ENCODE assay signal across 20 cellular contexts in genomic region chr11:124923296-124923695, GRCh38. TPM values are rescaled to one million over a fixed set of nuclear protein-coding genes. Genes with fewer than 3 reads are reported as not detected.
DNase-seq lines count a peak whose midpoint lies in the region; ATAC-seq and TF ChIP-seq lines count a peak whose summit lies in the region.
"Had no signal": no experiment of that assay in that cellular context is flagged by ENCODE, and none has a peak within 500 bp of the region (broad histone marks: within the 10 kb centered on the region; RNA-seq: fewer than 3 reads in every experiment).

No MANE protein-coding gene starts in this region.

- peaks cover 20% of the 10 kb centered on the region for H3K4me1 Mint-ChIP-seq in activated CD4-positive, alpha-beta T cell treated with anti-CD3 and anti-CD28 coated beads for 36 hours
- H3K4me1 Mint-ChIP-seq in CD4-positive, alpha-beta T cell (ENCODE audit: low read depth), result peaks cover 42% of the 10 kb centered on the region
- peaks cover 13% of the 10 kb centered on the region for H3K4me1 Mint-ChIP-seq in activated CD8-positive, alpha-beta T cell treated with anti-CD3 and anti-CD28 coated beads for 36 hours (ENCODE audit: low read depth)

- H3K4me3 Mint-ChIP-seq in activated CD4-positive, alpha-beta T cell treated with anti-CD3 and anti-CD28 coated beads for 36 hours, result no peak overlapping the region
- peak overlapping the region; percentile 40 for H3K4me3 Mint-ChIP-seq in CD4-positive, alpha-beta T cell
- H3K4me3 Mint-ChIP-seq in activated CD8-positive, alpha-beta T cell treated with anti-CD3 and anti-CD28 coated beads for 36 hours, result no peak overlapping the region

- POLR2A ChIA-PET in activated CD4-positive, alpha-beta T cell treated with anti-CD3 and anti-CD28 coated beads for 36 hours (lab: Charles Lee), result no interaction called here
- POLR2A ChIA-PET in CD4-positive, alpha-beta T cell (lab: Charles Lee), result interaction anchor here (2.1 to 3.9 kb wide), 2 partner anchors 31 to 47 kb away, joined by 8 to 21 read pairs; partner anchors contain the start of gene CCDC15
- POLR2A ChIA-PET in activated CD8-positive, alpha-beta T cell treated with anti-CD3 and anti-CD28 coated beads for 36 hours (lab: Charles Lee), result interaction anchor here (1.1 to 2.1 kb wide), 2 partner anchors 13 to 30 kb away, joined by 3 to 9 read pairs; partner anchors contain the start of gene CCDC15

- no peak overlapping the region for H3K27ac Mint-ChIP-seq in activated CD4-positive, alpha-beta T cell treated with anti-CD3 and anti-CD28 coated beads for 36 hours
- H3K27ac Mint-ChIP-seq in CD4-positive, alpha-beta T cell, result peak overlapping the region; percentile 3
- no peak overlapping the region for H3K27ac Mint-ChIP-seq in activated CD8-positive, alpha-beta T cell treated with anti-CD3 and anti-CD28 coated beads for 36 hours

- intact Hi-C loops in activated CD4-positive, alpha-beta T cell treated with anti-CD3 and anti-CD28 coated beads for 36 hours (cut with DNase I, micrococcal nuclease), result no loop called here
- intact Hi-C loops in CD4-positive, alpha-beta T cell (cut with DNase I, micrococcal nuclease), result loop anchor here in 1 of 2 experiments (5.0 kb wide), 1 partner anchor 46 kb away; no protein-coding TSS in a partner anchor
- intact Hi-C loops in activated CD8-positive, alpha-beta T cell treated with anti-CD3 and anti-CD28 coated beads for 36 hours (cut with micrococcal nuclease), result no loop called here

- no peaks in the 10 kb centered on the region for H3K36me3 Mint-ChIP-seq in activated CD4-positive, alpha-beta T cell treated with anti-CD3 and anti-CD28 coated beads for 36 hours (ENCODE audit: low read depth)
- H3K36me3 Mint-ChIP-seq in CD4-positive, alpha-beta T cell (ENCODE audit: low read depth), result no peaks in the 10 kb centered on the region
- no peaks in the 10 kb centered on the region for H3K36me3 Mint-ChIP-seq in activated CD8-positive, alpha-beta T cell treated with anti-CD3 and anti-CD28 coated beads for 36 hours (ENCODE audit: low read depth)

- CTCF ChIA-PET in activated CD4-positive, alpha-beta T cell treated with anti-CD3 and anti-CD28 coated beads for 36 hours (lab: Charles Lee), result no interaction called here
- CTCF ChIA-PET in CD4-positive, alpha-beta T cell (lab: Charles Lee), result interaction anchor here (2.1 kb wide), 1 partner anchor 47 kb away, joined by 5 read pairs; no protein-coding TSS in a partner anchor
- CTCF ChIA-PET in activated CD8-positive, alpha-beta T cell treated with anti-CD3 and anti-CD28 coated beads for 36 hours (lab: Charles Lee), result interaction anchor here (3.4 kb wide), 1 partner anchor 47 kb away, joined by 13 read pairs; no protein-coding TSS in a partner anchor

- H3K9me3 Mint-ChIP-seq in activated CD4-positive, alpha-beta T cell treated with anti-CD3 and anti-CD28 coated beads for 36 hours (ENCODE audit: low read depth), result no peaks in the 10 kb centered on the region
- H3K9me3 Mint-ChIP-seq in CD4-positive, alpha-beta T cell, result no peaks in the 10 kb centered on the region
- no peaks in the 10 kb centered on the region for H3K9me3 Mint-ChIP-seq in activated CD8-positive, alpha-beta T cell treated with anti-CD3 and anti-CD28 coated beads for 36 hours

- DNase-seq in activated CD4-positive, alpha-beta T cell treated with anti-CD3 and anti-CD28 coated beads for 36 hours, result peak; percentile 16
- no peak for DNase-seq in activated CD4-positive, alpha-beta T cell treated with anti-CD3 and anti-CD28 coated beads, Interleukin-2, amount 50 U/mL, for 48 hours
- peak in 2 of 10 experiments; percentile 4 to 16 for DNase-seq in CD4-positive, alpha-beta T cell
- peak; percentile 32 for DNase-seq in activated CD8-positive, alpha-beta T cell treated with anti-CD3 and anti-CD28 coated beads for 36 hours
- DNase-seq in ecto neural progenitor cell (ENCODE audit: low spot score), result peak; percentile 38
- DNase-seq: AML-193; HCEC 1CT; MV-4-11; NCI-H1694 treated with DMSO at 0.1 percent for 48 hours; NCI-H2107; NCI-H510A; NCI-H748 treated with DMSO at 0.1 percent for 48 hours; NK-92 treated with Interleukin-12 subunit alpha and Interleukin-12 subunit beta, amount 100 ng/mL, for 24 hours; Peyer's patch had no signal

- no peak for TF ChIP-seq CTCF in CD4-positive, alpha-beta T cell (IDR thresholded peaks at IDR 0.05)
- TF ChIP-seq CTCF in activated CD8-positive, alpha-beta T cell treated with anti-CD3 and anti-CD28 coated beads for 36 hours (IDR thresholded peaks at IDR 0.05), result no peak

- H3K27me3 ChIP-seq in CD4-positive, alpha-beta T cell (ENCODE audit: control insufficient read depth, insufficient read depth, low read length), result no peaks in the 10 kb centered on the region
- H3K27me3 ChIP-seq: Peyer's patch had no signal

- H3K27ac ChIP-seq in CD4-positive, alpha-beta T cell (ENCODE audit: low read depth, low read length), result no peak overlapping the region
- H3K27ac ChIP-seq: 22Rv1, C4-2B, Peyer's patch had no signal

- no peaks in the 10 kb centered on the region for H3K27me3 Mint-ChIP-seq in activated CD4-positive, alpha-beta T cell treated with anti-CD3 and anti-CD28 coated beads for 36 hours
- H3K27me3 Mint-ChIP-seq in CD4-positive, alpha-beta T cell, result no peaks in the 10 kb centered on the region
- no peaks in the 10 kb centered on the region for H3K27me3 Mint-ChIP-seq in activated CD8-positive, alpha-beta T cell treated with anti-CD3 and anti-CD28 coated beads for 36 hours

- no peaks in the 10 kb centered on the region for H3K9me3 ChIP-seq in CD4-positive, alpha-beta T cell (ENCODE audit: control insufficient read depth, low read length)
- H3K9me3 ChIP-seq: Peyer's patch had no signal

- no peak for ATAC-seq in activated CD4-positive, alpha-beta T cell treated with anti-CD3 and anti-CD28 coated beads for 36 hours
- ATAC-seq in CD4-positive, alpha-beta T cell (ENCODE audit: poor library complexity), result peak; percentile 50
- ATAC-seq in activated CD8-positive, alpha-beta T cell treated with anti-CD3 and anti-CD28 coated beads for 36 hours, result peak; percentile 42
- ATAC-seq in HG02798 (IDR thresholded peaks at IDR 0.05; ENCODE audit: poor library complexity, unreplicated experiment) (no peak), HG03457 (IDR thresholded peaks at IDR 0.05; ENCODE audit: unreplicated experiment) (no peak), GM21360 (IDR thresholded peaks at IDR 0.05; ENCODE audit: unreplicated experiment) (no peak)
- ATAC-seq: K562 had no signal

RNA-seq across cellular contexts. Expression of gene HEPN1, which starts 4.2 kb away (rescaled TPM):
- not detected for total RNA-seq in activated CD4-positive, alpha-beta T cell treated with anti-CD3 and anti-CD28 coated beads for 36 hours
- total RNA-seq in CD4-positive, alpha-beta T cell, result not detected
- total RNA-seq in activated CD8-positive, alpha-beta T cell treated with anti-CD3 and anti-CD28 coated beads for 36 hours, result not detected
- total RNA-seq: K562, Peyer's patch had no signal

RNA-seq across cellular contexts. Expression of gene HEPACAM, which starts 12.6 kb away (rescaled TPM):
- not detected for total RNA-seq in activated CD4-positive, alpha-beta T cell treated with anti-CD3 and anti-CD28 coated beads for 36 hours
- total RNA-seq in CD4-positive, alpha-beta T cell, result not detected
- under 1 TPM in 1 of 2 experiments, not detected in 1; 0.11 TPM for total RNA-seq in activated CD8-positive, alpha-beta T cell treated with anti-CD3 and anti-CD28 coated beads for 36 hours
- total RNA-seq: K562 had no signal

RNA-seq across cellular contexts. Expression of gene ROBO4, which starts 25.6 kb away (rescaled TPM):
- total RNA-seq in activated CD4-positive, alpha-beta T cell treated with anti-CD3 and anti-CD28 coated beads for 36 hours, result not detected
- total RNA-seq in CD4-positive, alpha-beta T cell, result not detected
- not detected for total RNA-seq in activated CD8-positive, alpha-beta T cell treated with anti-CD3 and anti-CD28 coated beads for 36 hours
- total RNA-seq: K562 had no signal

RNA-seq across cellular contexts. Expression of gene CCDC15, which starts 30.7 kb away (rescaled TPM):
- 1 to 10 TPM; 5.6 to 6.7 TPM for total RNA-seq in activated CD4-positive, alpha-beta T cell treated with anti-CD3 and anti-CD28 coated beads for 36 hours
- 1 to 10 TPM in 1 of 2 experiments, under 1 TPM in 1; 0.89 to 1.1 TPM for total RNA-seq in CD4-positive, alpha-beta T cell
- 1 to 10 TPM; 4.2 to 4.8 TPM for total RNA-seq in activated CD8-positive, alpha-beta T cell treated with anti-CD3 and anti-CD28 coated beads for 36 hours

RNA-seq across cellular contexts. Expression of gene ROBO3, which starts 58.1 kb away (rescaled TPM):
- 10 to 100 TPM; 21.9 to 26.1 TPM for total RNA-seq in activated CD4-positive, alpha-beta T cell treated with anti-CD3 and anti-CD28 coated beads for 36 hours
- 10 to 100 TPM; 26.2 to 27.2 TPM for total RNA-seq in CD4-positive, alpha-beta T cell
- 10 to 100 TPM; 17.6 to 18.4 TPM for total RNA-seq in activated CD8-positive, alpha-beta T cell treated with anti-CD3 and anti-CD28 coated beads for 36 hours

Comparison
In these comparisons a context has a peak if more than half of its experiments do, and no peak if none do; other contexts are left out.
1. DNase-seq: peak in activated CD4-positive, alpha-beta T cell treated with anti-CD3 and anti-CD28 coated beads for 36 hours (single experiment), activated CD8-positive, alpha-beta T cell treated with anti-CD3 and anti-CD28 coated beads for 36 hours (single experiment) and ecto neural progenitor cell (single experiment); none in activated CD4-positive, alpha-beta T cell treated with anti-CD3 and anti-CD28 coated beads, Interleukin-2, amount 50 U/mL, for 48 hours (0 of 2).
2. ATAC-seq: peak in CD4-positive, alpha-beta T cell (single experiment) and activated CD8-positive, alpha-beta T cell treated with anti-CD3 and anti-CD28 coated beads for 36 hours (single experiment); none in activated CD4-positive, alpha-beta T cell treated with anti-CD3 and anti-CD28 coated beads for 36 hours (single experiment), HG02798 (single experiment), HG03457 (single experiment) and GM21360 (single experiment).